ENCODE assay signal across 1 cellular context in the genomic region with DNA sequence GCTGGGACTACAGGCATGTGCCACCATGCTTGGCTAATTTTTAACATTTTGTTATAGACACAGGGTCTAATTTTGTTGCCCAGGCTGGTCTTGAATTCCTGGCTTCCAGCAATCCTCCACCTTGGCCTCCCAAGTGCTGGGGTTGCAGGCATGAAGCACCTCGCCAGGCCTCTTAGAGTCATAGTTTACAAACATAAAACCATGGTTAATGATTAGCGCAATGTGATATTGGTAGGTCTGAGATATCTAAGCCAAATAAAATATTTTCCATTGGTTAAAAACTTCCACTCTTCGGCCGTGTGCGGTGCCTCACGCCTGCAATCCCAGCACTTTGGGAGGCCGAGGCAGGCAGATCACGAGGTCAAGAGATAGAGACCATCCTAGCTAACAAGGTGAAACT.
TF ChIP-seq lines count a peak whose summit lies in the region.

No MANE protein-coding gene starts in this region.

TF ChIP-seq in HepG2, 621 proteins besides CTCF, POLR2A, EP300 and RAD21:
- TF ChIP-seq ZNF703 (CRISPR knock-in tag; IDR thresholded peaks at IDR 0.05; ENCODE audit: borderline replicate concordance), result no peak
- 0 out of 2 replicates have a peak, but pooled peaks have one; percentile 34 for TF ChIP-seq ISL2 (CRISPR knock-in tag; IDR thresholded peaks at IDR 0.05)
- TF ChIP-seq MIER3 (CRISPR knock-in tag; IDR thresholded peaks at IDR 0.05; ENCODE audit: borderline replicate concordance), result no peak
- TF ChIP-seq, protein P1, sequence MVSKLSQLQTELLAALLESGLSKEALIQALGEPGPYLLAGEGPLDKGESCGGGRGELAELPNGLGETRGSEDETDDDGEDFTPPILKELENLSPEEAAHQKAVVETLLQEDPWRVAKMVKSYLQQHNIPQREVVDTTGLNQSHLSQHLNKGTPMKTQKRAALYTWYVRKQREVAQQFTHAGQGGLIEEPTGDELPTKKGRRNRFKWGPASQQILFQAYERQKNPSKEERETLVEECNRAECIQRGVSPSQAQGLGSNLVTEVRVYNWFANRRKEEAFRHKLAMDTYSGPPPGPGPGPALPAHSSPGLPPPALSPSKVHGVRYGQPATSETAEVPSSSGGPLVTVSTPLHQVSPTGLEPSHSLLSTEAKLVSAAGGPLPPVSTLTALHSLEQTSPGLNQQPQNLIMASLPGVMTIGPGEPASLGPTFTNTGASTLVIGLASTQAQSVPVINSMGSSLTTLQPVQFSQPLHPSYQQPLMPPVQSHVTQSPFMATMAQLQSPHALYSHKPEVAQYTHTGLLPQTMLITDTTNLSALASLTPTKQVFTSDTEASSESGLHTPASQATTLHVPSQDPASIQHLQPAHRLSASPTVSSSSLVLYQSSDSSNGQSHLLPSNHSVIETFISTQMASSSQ (IDR thresholded peaks at IDR 0.05; ENCODE audit: low read depth), result peak; percentile 44; the same call in 1 of the 2 replicates
- TF ChIP-seq, protein P1 (CRISPR knock-in tag; IDR thresholded peaks at IDR 0.05; ENCODE audit: borderline replicate concordance), result no peak
- TF ChIP-seq, protein P2, sequence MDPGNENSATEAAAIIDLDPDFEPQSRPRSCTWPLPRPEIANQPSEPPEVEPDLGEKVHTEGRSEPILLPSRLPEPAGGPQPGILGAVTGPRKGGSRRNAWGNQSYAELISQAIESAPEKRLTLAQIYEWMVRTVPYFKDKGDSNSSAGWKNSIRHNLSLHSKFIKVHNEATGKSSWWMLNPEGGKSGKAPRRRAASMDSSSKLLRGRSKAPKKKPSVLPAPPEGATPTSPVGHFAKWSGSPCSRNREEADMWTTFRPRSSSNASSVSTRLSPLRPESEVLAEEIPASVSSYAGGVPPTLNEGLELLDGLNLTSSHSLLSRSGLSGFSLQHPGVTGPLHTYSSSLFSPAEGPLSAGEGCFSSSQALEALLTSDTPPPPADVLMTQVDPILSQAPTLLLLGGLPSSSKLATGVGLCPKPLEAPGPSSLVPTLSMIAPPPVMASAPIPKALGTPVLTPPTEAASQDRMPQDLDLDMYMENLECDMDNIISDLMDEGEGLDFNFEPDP (CRISPR knock-in tag; conservative IDR thresholded peaks at IDR 0.05), result no peak
- no peak for TF ChIP-seq SOX13 (IDR thresholded peaks at IDR 0.05)
- no peak for TF ChIP-seq SOX13 (CRISPR knock-in tag; conservative IDR thresholded peaks at IDR 0.05 in 1 of 2, IDR thresholded peaks at IDR 0.05 in 1 of 2)
- no peak for TF ChIP-seq EED (CRISPR knock-in tag; IDR thresholded peaks at IDR 0.05)
- TF ChIP-seq FIP1L1 (IDR thresholded peaks at IDR 0.05; ENCODE audit: borderline replicate concordance, insufficient read depth, low read depth, low read length), result no peak
- no peak for TF ChIP-seq ZNF382 (CRISPR knock-in tag; IDR thresholded peaks at IDR 0.05; ENCODE audit: borderline replicate concordance)
- TF ChIP-seq, protein P3, sequence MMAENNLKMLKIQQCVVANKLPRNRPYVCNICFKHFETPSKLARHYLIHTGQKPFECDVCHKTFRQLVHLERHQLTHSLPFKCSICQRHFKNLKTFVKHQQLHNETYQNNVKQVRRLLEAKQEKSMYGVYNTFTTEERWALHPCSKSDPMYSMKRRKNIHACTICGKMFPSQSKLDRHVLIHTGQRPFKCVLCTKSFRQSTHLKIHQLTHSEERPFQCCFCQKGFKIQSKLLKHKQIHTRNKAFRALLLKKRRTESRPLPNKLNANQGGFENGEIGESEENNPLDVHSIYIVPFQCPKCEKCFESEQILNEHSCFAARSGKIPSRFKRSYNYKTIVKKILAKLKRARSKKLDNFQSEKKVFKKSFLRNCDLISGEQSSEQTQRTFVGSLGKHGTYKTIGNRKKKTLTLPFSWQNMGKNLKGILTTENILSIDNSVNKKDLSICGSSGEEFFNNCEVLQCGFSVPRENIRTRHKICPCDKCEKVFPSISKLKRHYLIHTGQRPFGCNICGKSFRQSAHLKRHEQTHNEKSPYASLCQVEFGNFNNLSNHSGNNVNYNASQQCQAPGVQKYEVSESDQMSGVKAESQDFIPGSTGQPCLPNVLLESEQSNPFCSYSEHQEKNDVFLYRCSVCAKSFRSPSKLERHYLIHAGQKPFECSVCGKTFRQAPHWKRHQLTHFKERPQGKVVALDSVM (CRISPR knock-in tag; IDR thresholded peaks at IDR 0.05), result peak; percentile 47; the same call in 1 of the 2 replicates
- TF ChIP-seq SMAD1 (CRISPR knock-in tag; IDR thresholded peaks at IDR 0.05; ENCODE audit: borderline replicate concordance, low read depth), result no peak
- no peak for TF ChIP-seq TGIF2 (CRISPR knock-in tag; IDR thresholded peaks at IDR 0.05)
- TF ChIP-seq ZFAT (CRISPR knock-in tag; conservative IDR thresholded peaks at IDR 0.05), result 0 out of 2 replicates have a peak, but pooled peaks have one; percentile 43
- no peak for TF ChIP-seq DMAP1 (CRISPR knock-in tag; IDR thresholded peaks at IDR 0.05)
